Comparison of ENCODE assay signal across 8 cellular contexts in the genomic region with DNA sequence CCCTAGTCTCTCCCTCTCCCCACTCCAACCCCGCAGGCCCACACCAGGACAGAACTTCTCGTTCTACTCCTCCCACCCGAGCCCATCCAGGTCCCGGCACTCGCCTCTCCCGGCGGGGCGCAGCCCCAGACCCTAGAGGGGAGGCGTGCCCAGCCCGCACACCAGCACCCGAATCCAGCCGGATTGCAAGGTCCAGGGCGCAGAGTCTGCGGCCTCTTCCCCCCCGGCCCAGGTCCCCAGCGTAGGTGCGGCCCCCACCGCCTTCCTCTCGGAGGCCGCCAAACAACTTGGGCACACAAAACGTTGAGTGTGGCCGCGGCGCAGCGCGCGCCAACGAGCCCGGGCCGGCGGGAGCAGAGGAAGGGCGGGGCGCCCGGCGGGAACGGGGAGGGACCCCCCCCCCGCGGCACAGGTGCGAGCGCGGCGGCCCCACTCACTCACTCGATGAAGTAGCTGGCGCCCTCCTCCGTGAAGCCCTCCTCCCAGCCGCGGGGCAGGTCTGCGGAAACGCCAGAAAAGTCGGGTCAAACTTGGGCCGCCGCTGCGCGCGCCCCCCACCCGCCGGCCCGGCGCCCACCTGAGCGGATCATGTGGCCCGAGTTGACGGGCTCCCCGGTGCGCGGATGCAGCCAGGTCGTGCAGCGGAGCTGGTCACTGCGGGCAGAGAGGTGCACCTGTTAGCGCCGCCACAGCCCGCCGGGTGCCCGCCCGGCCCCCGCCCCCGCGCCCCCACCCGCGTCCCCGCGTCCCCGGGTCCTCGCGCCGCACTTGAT. TPM values are rescaled to one million over a fixed set of nuclear protein-coding genes. Genes with fewer than 3 reads are reported as not detected.
DNase-seq lines count a peak whose midpoint lies in the region; TF ChIP-seq lines count a peak whose summit lies in the region.

No MANE protein-coding gene starts in this region.

- DNase-seq in GM10248 (ENCODE audit: extremely low spot score) (peak; percentile 35), NCI-H1105 treated with DMSO at 0.1 percent for 48 hours (lab: John Stamatoyannopoulos, UW) (peak; percentile 34), ascending aorta (ENCODE audit: low spot score in 2 of 2) (no peak), iPS-NIHi11 (ENCODE audit: low spot score) (peak; percentile 64), cortex of kidney (lab: John Stamatoyannopoulos, UW) (no peak), OCI-M1 (lab: John Stamatoyannopoulos, UW) (no peak), KG1 (lab: John Stamatoyannopoulos, UW) (no peak)
- peak; percentile 29 to 32 for DNase-seq in stimulated activated CD4-positive, alpha-beta T cell treated with anti-CD3 and anti-CD28 coated beads, Interleukin-2, amount 100 ng/mL, for 24 hours

- H3K27ac ChIP-seq in ascending aorta, result peak overlapping the region; percentile 10 to 52

- POLR2A ChIA-PET in GM10248 (lab: Yijun Ruan, JAX), result no interaction called here

- H3K4me1 ChIP-seq in ascending aorta, result peaks cover 0 to 3% of the 10 kb centered on the region in 2 donors

- CTCF ChIA-PET in GM10248 (lab: Yijun Ruan, JAX), result no interaction called here

- no peaks in the 10 kb centered on the region for H3K27me3 ChIP-seq in ascending aorta

- TF ChIP-seq CTCF in GM10248 (IDR thresholded peaks at IDR 0.05; ENCODE audit: control extremely low read depth, extremely low read depth, low read depth, missing control alignments) (no peak), ascending aorta (IDR thresholded peaks at IDR 0.05) (no peak)

- no peaks in the 10 kb centered on the region for H3K9me3 ChIP-seq in ascending aorta

- H3K4me3 ChIP-seq in ascending aorta, result peak overlapping the region; percentile 70 to 98

- intact Hi-C loops in ascending aorta (cut with DNase I), result loop anchor here (2.0 kb wide), 1 partner anchor 63 kb away; a partner anchor contains a TSS

- H3K36me3 ChIP-seq in ascending aorta, result no peaks in the 10 kb centered on the region

RNA-seq across cellular contexts. Expression of a gene that starts 0.5 kb away (rescaled TPM):
- total RNA-seq in ascending aorta, result 9.5 TPM

Comparison
In these comparisons a context has a peak if more than half of its experiments do, and no peak if none do; other contexts are left out.
1. DNase-seq: peak in GM10248 (single experiment), NCI-H1105 treated with DMSO at 0.1 percent for 48 hours (single experiment), iPS-NIHi11 (single experiment) and stimulated activated CD4-positive, alpha-beta T cell treated with anti-CD3 and anti-CD28 coated beads, Interleukin-2, amount 100 ng/mL, for 24 hours (2 of 2); none in ascending aorta (0 of 2), cortex of kidney (single experiment), OCI-M1 (single experiment) and KG1 (single experiment).